In the genomic region with DNA sequence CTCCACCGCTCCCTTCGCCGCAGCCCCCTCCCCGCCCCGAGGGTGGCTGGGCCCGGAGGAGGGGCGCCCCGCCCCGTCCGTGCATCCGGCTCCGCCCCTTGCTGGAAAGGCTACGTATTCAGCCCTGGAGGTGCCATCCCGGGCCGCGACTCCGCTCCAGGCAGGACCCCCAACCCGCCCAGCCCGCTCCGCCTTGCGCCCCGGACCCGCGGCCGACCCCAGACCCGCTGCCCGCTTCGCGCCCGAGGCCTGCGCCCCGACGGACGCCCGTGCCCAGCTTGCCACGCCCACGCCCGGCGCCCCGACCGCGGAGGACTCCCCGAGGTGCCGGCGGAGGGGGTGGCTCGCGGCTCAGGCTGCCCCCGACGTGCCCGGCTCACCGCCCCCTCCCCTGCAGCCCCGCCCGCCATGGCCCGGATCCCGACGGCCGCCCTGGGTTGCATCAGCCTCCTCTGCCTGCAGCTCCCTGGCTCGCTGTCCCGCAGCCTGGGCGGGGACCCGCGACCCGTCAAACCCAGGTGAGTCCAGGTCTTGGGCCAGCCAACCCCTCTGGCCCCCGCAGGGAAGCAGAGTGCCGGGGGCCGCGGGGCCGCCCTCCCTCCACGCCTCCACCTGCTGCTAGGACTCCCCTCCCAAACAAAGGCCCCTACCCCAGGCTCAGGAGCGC, we compare ENCODE assay signal across 8 cellular contexts. TPM values are rescaled to one million over a fixed set of nuclear protein-coding genes. Genes with fewer than 3 reads are reported as not detected.
DNase-seq lines count a peak whose midpoint lies in the region; ATAC-seq and TF ChIP-seq lines count a peak whose summit lies in the region.

A gene with protein sequence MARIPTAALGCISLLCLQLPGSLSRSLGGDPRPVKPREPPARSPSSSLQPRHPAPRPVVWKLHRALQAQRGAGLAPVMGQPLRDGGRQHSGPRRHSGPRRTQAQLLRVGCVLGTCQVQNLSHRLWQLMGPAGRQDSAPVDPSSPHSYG (plus strand): TSS at position 104 of the 667 bp plus-strand sequence. CDS start 305 bp downstream, at position 409.

- no peak for TF ChIP-seq CTCF in CD14-positive monocyte (IDR thresholded peaks at IDR 0.05)
- TF ChIP-seq CTCF in right atrium auricular region (IDR thresholded peaks at IDR 0.05), result no peak
- no peak for TF ChIP-seq CTCF in gastroesophageal sphincter (IDR thresholded peaks at IDR 0.05)

- intact Hi-C loops in CD14-positive monocyte (cut with micrococcal nuclease), result no loop called here

- H3K27me3 ChIP-seq in NT2/D1 (ENCODE audit: insufficient read depth, insufficient read length), result peaks cover 21% of the 10 kb centered on the region
- peaks cover 12 to 23% of the 10 kb centered on the region in 2 donors for H3K27me3 ChIP-seq in right atrium auricular region
- peaks cover 80% of the 10 kb centered on the region for H3K27me3 ChIP-seq in gastroesophageal sphincter

- H3K9me3 ChIP-seq in NT2/D1 (ENCODE audit: insufficient read depth, low read length), result no peaks in the 10 kb centered on the region
- no peaks in the 10 kb centered on the region for H3K9me3 ChIP-seq in right atrium auricular region
- no peaks in the 10 kb centered on the region for H3K9me3 ChIP-seq in gastroesophageal sphincter

- H3K4me1 ChIP-seq in NT2/D1 (ENCODE audit: insufficient read depth, insufficient read length), result peaks cover 16% of the 10 kb centered on the region
- peaks cover 0 to 14% of the 10 kb centered on the region in 2 donors for H3K4me1 ChIP-seq in right atrium auricular region
- H3K4me1 ChIP-seq in gastroesophageal sphincter, result peaks cover 0 to 19% (median 0%) of the 10 kb centered on the region in 3 donors

- peaks cover 42 to 77% (median 45%) of the 10 kb centered on the region in 3 donors for H3K27me3 Mint-ChIP-seq in CD14-positive monocyte (ENCODE audit: low read depth in 3 of 3)

- peak within 1 kb of the TSS; percentile 67 for H3K9ac ChIP-seq in NT2/D1 (ENCODE audit: insufficient read length, low read depth)

- peaks cover 0 to 12% (median 6%) of the 10 kb centered on the region in 7 donors for H3K9me3 Mint-ChIP-seq in CD14-positive monocyte

- peak within 1 kb of the TSS; percentile 66 to 82 for H3K4me3 Mint-ChIP-seq in CD14-positive monocyte

- ATAC-seq in gastroesophageal sphincter, result no peak

- peaks cover 2% of the 10 kb centered on the region for H3K4me1 Mint-ChIP-seq in CD14-positive monocyte

- TF ChIP-seq EP300 in gastroesophageal sphincter (IDR thresholded peaks at IDR 0.05), result no peak

- no CpG with 5 or more reads among the region's 70 CpGs for WGBS in gastroesophageal sphincter (ENCODE audit: low coverage in 1 of 2), 2 donors

- no peak within 1 kb of the TSS for H3K27ac ChIP-seq in right atrium auricular region
- no peak within 1 kb of the TSS for H3K27ac ChIP-seq in gastroesophageal sphincter

- TF ChIP-seq POLR2A in gastroesophageal sphincter (IDR thresholded peaks at IDR 0.05), result no peak

- peaks cover 0 to 2% of the 10 kb centered on the region in 2 donors for H3K36me3 Mint-ChIP-seq in CD14-positive monocyte

- H3K4me3 ChIP-seq in NT2/D1 (ENCODE audit: insufficient read length, low read depth), result peak within 1 kb of the TSS; percentile 50
- peak within 1 kb of the TSS; percentile 6 to 44 for H3K4me3 ChIP-seq in right atrium auricular region
- H3K4me3 ChIP-seq in gastroesophageal sphincter, result peak within 1 kb of the TSS in 1 of 2 donors; percentile 51

- peaks cover 3% of the 10 kb centered on the region for H3K36me3 ChIP-seq in NT2/D1 (ENCODE audit: insufficient read depth, insufficient read length, low read length)
- H3K36me3 ChIP-seq in right atrium auricular region, result no peaks in the 10 kb centered on the region
- H3K36me3 ChIP-seq in gastroesophageal sphincter, result no peaks in the 10 kb centered on the region

- DNase-seq in CD14-positive monocyte (ENCODE audit: low spot score) (no peak), NT2/D1 (ENCODE audit: low read depth, low spot score) (no peak), right atrium auricular region (ENCODE audit: low spot score) (no peak), C1 segment of cervical spinal cord (lab: John Stamatoyannopoulos, UW) (no peak), mucosa of gallbladder (ENCODE audit: low spot score) (no peak)
- DNase-seq in activated naive CD4-positive, alpha-beta T cell treated with Interleukin-2 at 50 U/mL for 16 hours, result peak; percentile 72
- peak in 3 of 4 experiments; percentile 34 to 59 (median 53) for DNase-seq in stimulated activated CD4-positive, alpha-beta T cell treated with anti-CD3 and anti-CD28 coated beads, Interleukin-1b, Interleukin-23, amount 100 ng/mL, for 24 hours (ENCODE audit: low read depth in 4 of 4, low spot score in 1 of 4)

- no peak within 1 kb of the TSS for H3K27ac Mint-ChIP-seq in CD14-positive monocyte

RNA-seq across cellular contexts. Expression of the gene that starts here (rescaled TPM):
- polyA plus RNA-seq in CD14-positive monocyte, result not detected
- total RNA-seq in right atrium auricular region (under 1 TPM in 1 of 2 donors, not detected in 1; 0.08 TPM), mucosa of gallbladder (5.1 TPM), gastroesophageal sphincter (under 1 TPM in 1 of 4 donors, not detected in 3; 0.40 TPM)

Comparison
In these comparisons a context has a peak if more than half of its experiments do, and no peak if none do; other contexts are left out.
1. DNase-seq: peak in activated naive CD4-positive, alpha-beta T cell treated with Interleukin-2 at 50 U/mL for 16 hours (single experiment) and stimulated activated CD4-positive, alpha-beta T cell treated with anti-CD3 and anti-CD28 coated beads, Interleukin-1b, Interleukin-23, amount 100 ng/mL, for 24 hours (3 of 4); none in CD14-positive monocyte (single experiment), NT2/D1 (single experiment), right atrium auricular region (single experiment), C1 segment of cervical spinal cord (0 of 14) and mucosa of gallbladder (single experiment).